14 cellular contexts compared by ENCODE assay signal in the genomic region with DNA sequence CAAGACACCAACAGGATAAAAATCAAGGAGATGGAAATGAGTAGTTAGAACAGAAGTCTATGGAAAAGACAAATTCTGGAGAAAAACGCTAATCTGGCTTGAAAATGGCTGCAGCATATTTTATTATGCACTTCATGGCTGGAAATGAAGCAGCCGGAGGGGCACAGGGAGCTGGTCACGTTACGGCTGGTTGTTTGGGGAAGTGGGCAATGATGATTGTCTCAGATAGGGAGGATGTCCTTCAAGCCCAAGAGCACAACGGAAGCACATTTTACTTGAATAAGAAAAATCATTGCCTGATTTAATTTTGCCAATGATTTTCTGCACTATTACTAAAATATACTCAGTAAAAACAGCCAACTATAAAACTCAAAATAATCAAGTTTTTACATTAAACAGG. TPM values are rescaled to one million over a fixed set of nuclear protein-coding genes. Genes with fewer than 3 reads are reported as not detected.
DNase-seq lines count a peak whose midpoint lies in the region.
"Had no signal": no experiment of that assay in that cellular context is flagged by ENCODE, and none has a peak within 500 bp of the region (broad histone marks: within the 10 kb centered on the region; RNA-seq: fewer than 3 reads in every experiment).

No MANE protein-coding gene starts in this region.

- H3K9me3 ChIP-seq in Karpas-422 (ENCODE audit: low read length) = no peaks in the 10 kb centered on the region
- H3K9me3 ChIP-seq in effector memory CD4-positive, alpha-beta T cell (ENCODE audit: control insufficient read depth, low read length) = no peaks in the 10 kb centered on the region
- H3K9me3 ChIP-seq: Caco-2 had no signal

- H2AFZ ChIP-seq in Karpas-422 (ENCODE audit: low read length) = 0 out of 2 replicates have a peak overlapping the region, but pooled peaks have one; percentile 44

- H3K9me2 ChIP-seq in Karpas-422 (replicated peaks; ENCODE audit: insufficient read depth, low read length) = no peaks in the 10 kb centered on the region

- DNase-seq in Ammon's horn (ENCODE audit: low spot score) (peak; percentile 35), Karpas-422 (peak; percentile 51), UCSD-AML1 (lab: John Stamatoyannopoulos, UW; ENCODE audit: unreplicated experiment) (peak; percentile 47), medulla oblongata (ENCODE audit: extremely low spot score) (peak; percentile 31), caudate nucleus (lab: John Stamatoyannopoulos, UW) (no peak), NCI-H2107 (lab: John Stamatoyannopoulos, UW) (no peak), HPDE6-E6E7 (ENCODE audit: extremely low spot score) (no peak)
- no peak for DNase-seq in effector memory CD4-positive, alpha-beta T cell
- DNase-seq: Caco-2, DMS53, NCI-H2029, NCI-H345, NCI-H69 had no signal

- H3K36me3 ChIP-seq in Karpas-422 (ENCODE audit: insufficient read depth, low read length) = no peaks in the 10 kb centered on the region
- H3K36me3 ChIP-seq in effector memory CD4-positive, alpha-beta T cell (ENCODE audit: control insufficient read depth, insufficient read depth, low read length) = no peaks in the 10 kb centered on the region

- no peaks in the 10 kb centered on the region for H4K20me1 ChIP-seq in Karpas-422 (ENCODE audit: insufficient read depth, low read depth, low read length)

- H3K27ac ChIP-seq in Karpas-422 (ENCODE audit: low read length) = no peak overlapping the region
- H3K27ac ChIP-seq in effector memory CD4-positive, alpha-beta T cell (ENCODE audit: insufficient read depth, low read length, poor library complexity, severe bottlenecking) = no peak overlapping the region
- H3K27ac ChIP-seq in caudate nucleus (ENCODE audit: low read depth, low read length) = no peak overlapping the region

- H3K4me2 ChIP-seq in Karpas-422 (ENCODE audit: low read depth, low read length, poor library complexity, severe bottlenecking) = no peak overlapping the region

- H3K79me2 ChIP-seq in Karpas-422 (ENCODE audit: low read length) = no peaks in the 10 kb centered on the region

- no peak overlapping the region for H3K4me3 ChIP-seq in Karpas-422 (ENCODE audit: low read length)
- no peak overlapping the region for H3K4me3 ChIP-seq in effector memory CD4-positive, alpha-beta T cell (ENCODE audit: insufficient read depth, low read depth, low read length, poor library complexity, severe bottlenecking)

- no peaks in the 10 kb centered on the region for H3K27me3 ChIP-seq in Karpas-422 (ENCODE audit: low read length)
- peaks cover 3% of the 10 kb centered on the region for H3K27me3 ChIP-seq in effector memory CD4-positive, alpha-beta T cell (replicated peaks; ENCODE audit: control insufficient read depth, insufficient read depth, low read length, poor library complexity, severe bottlenecking)

- peaks cover 13% of the 10 kb centered on the region for H3K4me1 ChIP-seq in Karpas-422 (ENCODE audit: low read length)
- H3K4me1 ChIP-seq in effector memory CD4-positive, alpha-beta T cell (ENCODE audit: control insufficient read depth, insufficient read depth, low read length, poor library complexity, severe bottlenecking) = no peaks in the 10 kb centered on the region
- H3K4me1 ChIP-seq: Caco-2 had no signal

- H3K9ac ChIP-seq in Karpas-422 (ENCODE audit: low read length) = no peak overlapping the region

RNA-seq across cellular contexts. Expression of a gene that starts 27.2 kb away (rescaled TPM):
- 230 and 423 TPM in 2 replicates for total RNA-seq in Karpas-422 (2014; rRNA removed; shearing (Covaris generic); ENCODE audit: low replicate concordance)
- total RNA-seq: A172 had no signal

Comparison
In these comparisons a context has a peak if more than half of its experiments do, and no peak if none do; other contexts are left out.
1. DNase-seq: peak in Ammon's horn (single experiment), Karpas-422 (single experiment), UCSD-AML1 (single experiment) and medulla oblongata (single experiment); none in effector memory CD4-positive, alpha-beta T cell (0 of 3), caudate nucleus (0 of 61), NCI-H2107 (single experiment) and HPDE6-E6E7 (single experiment).